Comparison of ENCODE assay signal across 8 cellular contexts in genomic region chr7:130912086-130912909, GRCh38.
DNase-seq lines count a peak whose midpoint lies in the region; ATAC-seq and FAIRE-seq lines count a peak whose summit lies in the region.

No MANE protein-coding gene starts in this region.

- peak overlapping the region; percentile 93 for H3K27ac Mint-ChIP-seq in stimulated activated naive B cell treated with anti-CD40 and anti-IgM and Interleukin-4, amounts not matched to agents 10 μg/mL and 1 μg/mL and 100 μg/mL, for 72 hours

- peak; percentile 10 for ATAC-seq in HG02981 (IDR thresholded peaks at IDR 0.05; ENCODE audit: unreplicated experiment)
- ATAC-seq in right cardiac atrium: peak in 1 of 2 donors; percentile 34
- peak; percentile 24 to 28 for ATAC-seq in stimulated activated naive B cell treated with anti-CD40 and anti-IgM and Interleukin-4, amounts not matched to agents 10 μg/mL and 1 μg/mL and 100 μg/mL, for 72 hours (replicated peaks)
- no peak for ATAC-seq in GM19455 (IDR thresholded peaks at IDR 0.05; ENCODE audit: unreplicated experiment)

- H3K27me3 Mint-ChIP-seq in stimulated activated naive B cell treated with anti-CD40 and anti-IgM and Interleukin-4, amounts not matched to agents 10 μg/mL and 1 μg/mL and 100 μg/mL, for 72 hours: no peaks in the 10 kb centered on the region

- peak overlapping the region; percentile 84 for H3K4me3 Mint-ChIP-seq in stimulated activated naive B cell treated with anti-CD40 and anti-IgM and Interleukin-4, amounts not matched to agents 10 μg/mL and 1 μg/mL and 100 μg/mL, for 72 hours

- peaks cover 18 to 59% of the 10 kb centered on the region in 2 donors for H3K36me3 Mint-ChIP-seq in stimulated activated naive B cell treated with anti-CD40 and anti-IgM and Interleukin-4, amounts not matched to agents 10 μg/mL and 1 μg/mL and 100 μg/mL, for 72 hours

- H3K27ac ChIP-seq in right cardiac atrium (ENCODE audit: low read length): peak overlapping the region; percentile 80

- H3K9me3 Mint-ChIP-seq in stimulated activated naive B cell treated with anti-CD40 and anti-IgM and Interleukin-4, amounts not matched to agents 10 μg/mL and 1 μg/mL and 100 μg/mL, for 72 hours: no peaks in the 10 kb centered on the region

- H3K4me3 ChIP-seq in right cardiac atrium (ENCODE audit: low read length): peak overlapping the region; percentile 70

- FAIRE-seq in G401.6 (lab: Jason Lieb, UNC): peak; percentile 88

- peaks cover 17% of the 10 kb centered on the region for H3K4me1 ChIP-seq in right cardiac atrium (ENCODE audit: control insufficient read depth, insufficient read depth, low read length)

- intact Hi-C loops in right cardiac atrium (cut with DNase I): no loop called here

- DNase-seq in activated CD8-positive, alpha-beta memory T cell treated with anti-CD3 and anti-CD28 coated beads, Interleukin-2, amount 50 U/mL, for 48 hours: peak; percentile 52
- DNase-seq in right cardiac atrium: no peak
- no peak for DNase-seq in stimulated activated naive B cell treated with anti-CD40 and anti-IgM and Interleukin-4, amounts not matched to agents 10 μg/mL and 1 μg/mL and 100 μg/mL, for 72 hours
- DNase-seq in KG1 (lab: John Stamatoyannopoulos, UW): no peak
- no peak for DNase-seq in effector CD4-positive, alpha-beta T cell

- no peaks in the 10 kb centered on the region for H3K9me3 ChIP-seq in right cardiac atrium (ENCODE audit: control insufficient read depth, low read length)

- WGBS in right cardiac atrium: 41% methylated on average over 9 of the region's 9 CpGs

- no peaks in the 10 kb centered on the region for H3K27me3 ChIP-seq in right cardiac atrium (ENCODE audit: control insufficient read depth, insufficient read depth)

- peaks cover 55 to 79% of the 10 kb centered on the region in 2 donors for H3K4me1 Mint-ChIP-seq in stimulated activated naive B cell treated with anti-CD40 and anti-IgM and Interleukin-4, amounts not matched to agents 10 μg/mL and 1 μg/mL and 100 μg/mL, for 72 hours
